Comparison of ENCODE assay signal across 23 cellular contexts in the genomic region with DNA sequence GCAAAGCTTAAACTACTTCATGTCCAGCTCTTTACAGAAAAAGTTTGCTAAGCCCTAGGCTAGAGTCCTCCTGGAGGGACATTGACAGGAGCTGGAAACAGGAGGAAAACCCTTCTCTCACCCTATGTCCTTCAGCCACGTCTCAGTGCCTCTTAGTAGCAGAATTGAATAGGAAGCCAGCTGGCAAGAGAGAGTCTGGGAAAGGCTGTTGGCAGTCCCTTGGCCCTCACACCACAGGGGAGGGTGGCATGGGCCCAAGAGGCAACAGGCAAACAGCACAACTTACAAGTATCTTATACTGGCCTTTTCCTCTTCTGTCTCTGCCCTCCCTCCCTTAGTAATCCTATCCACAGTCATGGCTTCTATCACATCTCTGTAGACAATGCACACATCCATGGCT. TPM values are rescaled to one million over a fixed set of nuclear protein-coding genes. Genes with fewer than 3 reads are reported as not detected.
DNase-seq lines count a peak whose midpoint lies in the region; ATAC-seq, FAIRE-seq and TF ChIP-seq lines count a peak whose summit lies in the region.
"Had no signal": no experiment of that assay in that cellular context is flagged by ENCODE, and none has a peak within 500 bp of the region (broad histone marks: within the 10 kb centered on the region; RNA-seq: fewer than 3 reads in every experiment).

No MANE protein-coding gene starts in this region.

- no peak for TF ChIP-seq RAD21 in HepG2 (CRISPR knock-in tag; IDR thresholded peaks at IDR 0.05)

- H3K9me3 ChIP-seq in HepG2 (ENCODE audit: low read length), result no peaks in the 10 kb centered on the region
- H3K9me3 ChIP-seq in kidney (ENCODE audit: control insufficient read depth in 1 of 2, low read length in 2 of 2), result no peaks in the 10 kb centered on the region
- H3K9me3 ChIP-seq: HAP-1, left lung, psoas muscle had no signal

- H3K36me3 Mint-ChIP-seq in activated T-helper 17 cell treated with anti-CD3 and anti-CD28 coated beads, Interleukin-2, amount 50 U/mL, for 72 hours (ENCODE audit: low read depth), result no peaks in the 10 kb centered on the region

- H3K9ac ChIP-seq in HepG2 (ENCODE audit: insufficient read depth, low read depth, low read length) (no peak overlapping the region), kidney (ENCODE audit: low read length in 2 of 2) (no peak overlapping the region)
- H3K9ac ChIP-seq: BLaER1 had no signal

- no peak for TF ChIP-seq POLR2A in HepG2 (IDR thresholded peaks at IDR 0.05; ENCODE audit: insufficient read depth in 1 of 2, low read depth in 2 of 2, low read length in 2 of 2)

- H4K20me1 ChIP-seq in HepG2 (ENCODE audit: insufficient read depth, low read length), result no peaks in the 10 kb centered on the region
- H4K20me1 ChIP-seq: BLaER1 had no signal

- H3K36me3 ChIP-seq in HepG2 (replicated peaks in 1 of 2; ENCODE audit: control insufficient read depth in 1 of 2, insufficient read depth in 2 of 2, low read length in 2 of 2) (no peaks in the 10 kb centered on the region), kidney (ENCODE audit: control insufficient read depth in 1 of 2, insufficient read depth in 2 of 2, low read length in 2 of 2) (no peaks in the 10 kb centered on the region)
- H3K36me3 ChIP-seq: BLaER1, HAP-1, left lung had no signal

- CTCF ChIA-PET in HepG2 (lab: Yijun Ruan, JAX; ENCODE audit: low intra/inter-chr PET ratio, low total read pairs), result no interaction called here

- no peaks in the 10 kb centered on the region for H3K79me2 ChIP-seq in HepG2 (ENCODE audit: insufficient read depth, low read length)

- H3K4me1 Mint-ChIP-seq in activated T-helper 17 cell treated with anti-CD3 and anti-CD28 coated beads, Interleukin-2, amount 50 U/mL, for 72 hours, result peaks cover 30% of the 10 kb centered on the region

- intact Hi-C loops in Right ventricle myocardium superior (cut with DNase I), result no loop called here
- intact Hi-C loops in cardiac septum (cut with DNase I), result no loop called here
- intact Hi-C loops in HepG2 (cut with micrococcal nuclease; ENCODE audit: unreplicated experiment), result no loop called here
- intact Hi-C loops in kidney (cut with DNase I), result no loop called here

- in situ Hi-C loops in HepG2 (cut with HindIII; ENCODE audit: extremely low pct_ligation_motif_present, low pct_unique_long_range_greater_than_20kb), result no loop called here

- H3K4me1 ChIP-seq in HepG2 (ENCODE audit: insufficient read depth, low read length), result peaks cover 88% of the 10 kb centered on the region
- H3K4me1 ChIP-seq in kidney (ENCODE audit: control insufficient read depth in 1 of 2, insufficient read depth in 1 of 2, low read depth in 1 of 2, low read length in 2 of 2), result no peaks in the 10 kb centered on the region
- H3K4me1 ChIP-seq: HAP-1, left lung, psoas muscle had no signal

- H3K27me3 Mint-ChIP-seq in activated T-helper 17 cell treated with anti-CD3 and anti-CD28 coated beads, Interleukin-2, amount 50 U/mL, for 72 hours, result no peaks in the 10 kb centered on the region
- H3K27me3 Mint-ChIP-seq: activated CD4-positive, alpha-beta T cell treated with anti-CD3 and anti-CD28 coated beads, Interleukin-2, amount 10 ng/mL, durations not matched to agents 24 days and 14 days had no signal

- TF ChIP-seq EP300 in HepG2 (IDR thresholded peaks at IDR 0.05; ENCODE audit: low read depth in 2 of 2, low read length in 2 of 2) (no peak), HepG2 (CRISPR knock-in tag; IDR thresholded peaks at IDR 0.05; ENCODE audit: borderline replicate concordance) (no peak)

- peak overlapping the region; percentile 89 for H3K27ac ChIP-seq in HepG2 (ENCODE audit: extremely low read length, insufficient read depth, low read length)
- H3K27ac ChIP-seq in kidney (ENCODE audit: low read depth in 2 of 2, low read length in 2 of 2), result no peak overlapping the region
- H3K27ac ChIP-seq: BLaER1, left lung, psoas muscle, VCaP had no signal

- ATAC-seq in Right ventricle myocardium superior (ENCODE audit: poor library complexity), result peak; percentile 85
- no peak for ATAC-seq in activated T-helper 17 cell treated with anti-CD3 and anti-CD28 coated beads, Interleukin-2, amount 50 U/mL, for 72 hours (replicated peaks)
- no peak for ATAC-seq in HepG2
- ATAC-seq: left lung, psoas muscle had no signal

- H2AFZ ChIP-seq in HepG2 (ENCODE audit: low read length), result no peak overlapping the region

- POLR2A ChIA-PET in HepG2 (lab: Yijun Ruan, JAX), result interaction anchor here (0.7 to 14.7 kb wide), 7 partner anchors 7 to 632 kb away, joined by 3 to 1105 read pairs (median 8); a partner anchor contains a TSS

- DNase-seq in Right ventricle myocardium superior, result peak; percentile 64
- no peak for DNase-seq in cardiac septum (ENCODE audit: low spot score)
- DNase-seq in HepG2 (ENCODE audit: low spot score), result no peak
- no peak for DNase-seq in kidney
- no peak for DNase-seq in mucosa of gallbladder (ENCODE audit: low spot score)
- no peak for DNase-seq in GF-D8 (lab: John Stamatoyannopoulos, UW)
- DNase-seq: ACHN; activated CD4-positive, alpha-beta T cell treated with anti-CD3 and anti-CD28 coated beads, Interleukin-2, amount 10 ng/mL, durations not matched to agents 24 days and 14 days; activated naive CD8-positive, alpha-beta T cell treated with anti-CD3 and anti-CD28 coated beads, Interleukin-2, amount 10 ng/mL, durations not matched to agents 7 days and 5 days; cerebellar nuclear complex; left lung; midbrain; MV-4-11; NCI-H1694; NCI-H2171; psoas muscle had no signal

- BruUV-seq in HepG2 (replicated peaks; lab: Mats Ljungman, UMichigan), result no TSS peak

- no peak overlapping the region for H3K4me3 ChIP-seq in HepG2 (replicated peaks in 1 of 3; ENCODE audit: insufficient read depth in 1 of 3, low read depth in 2 of 3, low read length in 3 of 3)
- no peak overlapping the region for H3K4me3 ChIP-seq in kidney (ENCODE audit: low read length in 2 of 2)
- H3K4me3 ChIP-seq: BLaER1, HAP-1, left lung, psoas muscle had no signal

- no peaks in the 10 kb centered on the region for H3K27me3 ChIP-seq in HepG2 (ENCODE audit: control insufficient read depth in 1 of 2, insufficient read depth in 2 of 2, low read length in 2 of 2)
- H3K27me3 ChIP-seq: BLaER1, left lung had no signal

- H3K4me2 ChIP-seq in HepG2 (ENCODE audit: low read depth, low read length), result peak overlapping the region; percentile 86
- H3K4me2 ChIP-seq: BLaER1 had no signal

- H3K9me3 Mint-ChIP-seq in activated T-helper 17 cell treated with anti-CD3 and anti-CD28 coated beads, Interleukin-2, amount 50 U/mL, for 72 hours, result peaks cover 6% of the 10 kb centered on the region

- peak overlapping the region; percentile 54 for H3K4me3 Mint-ChIP-seq in activated T-helper 17 cell treated with anti-CD3 and anti-CD28 coated beads, Interleukin-2, amount 50 U/mL, for 72 hours
- H3K4me3 Mint-ChIP-seq: activated CD4-positive, alpha-beta T cell treated with anti-CD3 and anti-CD28 coated beads, Interleukin-2, amount 10 ng/mL, durations not matched to agents 24 days and 14 days; T-helper 2 cell treated with Interferon-gamma antibody and Interleukin-4, amounts not matched to agents 5 μg/mL and 100 μg/mL, for 36 hours had no signal

- 93% methylated on average over 1 of the region's 1 CpG for WGBS in HepG2 (ENCODE audit: low lambda C conversion rate)

- peak overlapping the region; percentile 66 for H3K27ac Mint-ChIP-seq in activated T-helper 17 cell treated with anti-CD3 and anti-CD28 coated beads, Interleukin-2, amount 50 U/mL, for 72 hours

- TF ChIP-seq CTCF in HepG2 (CRISPR knock-in tag; IDR thresholded peaks at IDR 0.05) (no peak), kidney (IDR thresholded peaks at IDR 0.05; ENCODE audit: borderline replicate concordance, extremely low read depth, insufficient read depth) (no peak)

- FAIRE-seq in HepG2 (lab: Jason Lieb, UNC), result no peak
- no peak for FAIRE-seq in kidney (lab: Jason Lieb, UNC)
- FAIRE-seq: GM12892 had no signal

RNA-seq across cellular contexts. Expression of a gene that starts 27.7 kb away (rescaled TPM):
- total RNA-seq in Right ventricle myocardium superior, result not detected
- total RNA-seq in cardiac septum, result 0.27 TPM
- total RNA-seq in activated T-helper 17 cell treated with anti-CD3 and anti-CD28 coated beads, Interleukin-2, amount 50 U/mL, for 72 hours, result 10 to 100 TPM in 1 of 2 donors, 1 to 10 TPM in 1; 7.9 to 17.7 TPM
- 2,867 and 3,021 TPM in 2 replicates for total RNA-seq in HepG2 (2016; rRNA removed; fragmentation: Illumina TruSeq; extraction: Trizol)
- total RNA-seq in HepG2 (2016; cell fraction: cytosol; rRNA removed; fragmentation: Illumina TruSeq; extraction: Trizol; ENCODE audit: low read depth), result 582 and 659 TPM in 2 replicates
- 2,776 and 3,102 TPM in 2 replicates for total RNA-seq in HepG2 (2016; cell fraction: insoluble cytoplasmic fraction; rRNA removed; fragmentation: Illumina TruSeq; extraction: Trizol)
- total RNA-seq in HepG2 (2016; cell fraction: membrane; rRNA removed; fragmentation: Illumina TruSeq; extraction: Trizol), result 925 and 1,194 TPM in 2 replicates
- 2,259 and 2,462 TPM in 2 replicates for total RNA-seq in HepG2 (2016; cell fraction: nucleus; rRNA removed; fragmentation: Illumina TruSeq; extraction: Trizol)
- polyA plus RNA-seq in HepG2 (2011; rRNA removed), result 1,596 and 1,621 TPM in 2 replicates
- 1,194 and 1,328 TPM in 2 replicates for polyA plus RNA-seq in HepG2 (2011; cell fraction: cytosol; rRNA removed)
- 2,740 and 3,322 TPM in 2 replicates for polyA plus RNA-seq in HepG2 (2011; cell fraction: nucleus; rRNA removed)
- polyA plus RNA-seq in HepG2 (2012), result 740 and 1,093 TPM in 2 replicates
- polyA plus RNA-seq in HepG2 (2016; cell fraction: cytosol; fragmentation: Illumina TruSeq; extraction: Trizol; ENCODE audit: low read depth), result 288 and 375 TPM in 2 replicates
- polyA plus RNA-seq in HepG2 (2016; cell fraction: insoluble cytoplasmic fraction; fragmentation: Illumina TruSeq; extraction: Trizol; ENCODE audit: low read depth), result 2,577 and 2,685 TPM in 2 replicates
- polyA plus RNA-seq in HepG2 (2016; cell fraction: membrane; fragmentation: Illumina TruSeq; extraction: Trizol; ENCODE audit: low read depth), result 518 and 720 TPM in 2 replicates
- 3,957 and 4,035 TPM in 2 replicates for polyA plus RNA-seq in HepG2 (2016; cell fraction: nucleus; fragmentation: Illumina TruSeq; extraction: Trizol; ENCODE audit: insufficient read depth, low read depth)
- polyA minus RNA-seq in HepG2 (2011; rRNA and poly(A)+ RNA removed; ENCODE audit: low replicate concordance), result 4.9 and 1,419 TPM in 2 replicates
- 390 and 391 TPM in 2 replicates for polyA minus RNA-seq in HepG2 (2011; cell fraction: cytosol; rRNA and poly(A)+ RNA removed)
- polyA minus RNA-seq in HepG2 (2011; cell fraction: nucleus; rRNA and poly(A)+ RNA removed), result 1,540 and 1,882 TPM in 2 replicates
- total RNA-seq in kidney, result 0.31 TPM
- polyA plus RNA-seq in kidney (ENCODE audit: insufficient read depth, low read depth, low replicate concordance), result 2.4 TPM
- 0.43 TPM for total RNA-seq in mucosa of gallbladder
- total RNA-seq: skeletal muscle tissue had no signal

RNA-seq across cellular contexts. Expression of a gene that starts 29.9 kb away (rescaled TPM):
- 0.13 TPM for total RNA-seq in Right ventricle myocardium superior
- total RNA-seq in cardiac septum, result 0.19 TPM
- total RNA-seq in activated T-helper 17 cell treated with anti-CD3 and anti-CD28 coated beads, Interleukin-2, amount 50 U/mL, for 72 hours, result not detected
- 0.14 and 0.22 TPM in 2 replicates for total RNA-seq in HepG2 (2016; rRNA removed; fragmentation: Illumina TruSeq; extraction: Trizol)
- total RNA-seq in HepG2 (2016; cell fraction: cytosol; rRNA removed; fragmentation: Illumina TruSeq; extraction: Trizol; ENCODE audit: low read depth), result 0.10 TPM in 1 of 2 replicates, not detected in the other
- 0.13 and 0.15 TPM in 2 replicates for total RNA-seq in HepG2 (2016; cell fraction: insoluble cytoplasmic fraction; rRNA removed; fragmentation: Illumina TruSeq; extraction: Trizol)
- 0.10 and 0.22 TPM in 2 replicates for total RNA-seq in HepG2 (2016; cell fraction: membrane; rRNA removed; fragmentation: Illumina TruSeq; extraction: Trizol)
- 0.12 and 0.44 TPM in 2 replicates for total RNA-seq in HepG2 (2016; cell fraction: nucleus; rRNA removed; fragmentation: Illumina TruSeq; extraction: Trizol)
- polyA plus RNA-seq in HepG2 (2011; rRNA removed), result 0.08 and 0.16 TPM in 2 replicates
- polyA plus RNA-seq in HepG2 (2011; cell fraction: cytosol; rRNA removed), result 0.15 and 0.18 TPM in 2 replicates
- 1.1 TPM in 2 replicates for polyA plus RNA-seq in HepG2 (2011; cell fraction: nucleus; rRNA removed)
- 0.16 and 0.54 TPM in 2 replicates for polyA plus RNA-seq in HepG2 (2012)
- 0.05 and 0.10 TPM in 2 replicates for polyA plus RNA-seq in HepG2 (2016; cell fraction: cytosol; fragmentation: Illumina TruSeq; extraction: Trizol; ENCODE audit: low read depth)
- polyA plus RNA-seq in HepG2 (2016; cell fraction: insoluble cytoplasmic fraction; fragmentation: Illumina TruSeq; extraction: Trizol; ENCODE audit: low read depth), result 0.22 and 0.33 TPM in 2 replicates
- polyA plus RNA-seq in HepG2 (2016; cell fraction: membrane; fragmentation: Illumina TruSeq; extraction: Trizol; ENCODE audit: low read depth), result 0.10 and 0.17 TPM in 2 replicates
- polyA plus RNA-seq in HepG2 (2016; cell fraction: nucleus; fragmentation: Illumina TruSeq; extraction: Trizol; ENCODE audit: insufficient read depth, low read depth), result 0.42 and 0.55 TPM in 2 replicates
- polyA minus RNA-seq in HepG2 (2011; rRNA and poly(A)+ RNA removed; ENCODE audit: low replicate concordance), result 0.18 TPM in 1 of 2 replicates, not detected in the other
- polyA minus RNA-seq in HepG2 (2011; cell fraction: cytosol; rRNA and poly(A)+ RNA removed), result 0.35 TPM in 1 of 2 replicates, not detected in the other
- polyA minus RNA-seq in HepG2 (2011; cell fraction: nucleus; rRNA and poly(A)+ RNA removed), result 0.13 and 0.25 TPM in 2 replicates
- total RNA-seq in kidney, result 7.0 TPM
- polyA plus RNA-seq in kidney (ENCODE audit: insufficient read depth, low read depth, low replicate concordance), result 3.6 TPM
- total RNA-seq in mucosa of gallbladder, result 1.2 TPM
- total RNA-seq: activated CD4-positive, alpha-beta T cell treated with anti-CD3 and anti-CD28 coated beads, Interleukin-2, amount 10 ng/mL, durations not matched to agents 24 days and 14 days; activated naive CD8-positive, alpha-beta T cell treated with anti-CD3 and anti-CD28 coated beads, Interleukin-2, amount 10 ng/mL, durations not matched to agents 7 days and 5 days had no signal

RNA-seq across cellular contexts. Expression of a gene that starts 40.9 kb away (rescaled TPM):
- 10.7 TPM for total RNA-seq in Right ventricle myocardium superior
- total RNA-seq in cardiac septum, result 12.8 TPM
- 100 to 1,000 TPM; 199 to 312 TPM for total RNA-seq in activated T-helper 17 cell treated with anti-CD3 and anti-CD28 coated beads, Interleukin-2, amount 50 U/mL, for 72 hours
- 39.4 and 96.9 TPM in 2 replicates for total RNA-seq in HepG2 (2016; rRNA removed; fragmentation: Illumina TruSeq; extraction: Trizol)
- 27.1 and 29.2 TPM in 2 replicates for total RNA-seq in HepG2 (2016; cell fraction: cytosol; rRNA removed; fragmentation: Illumina TruSeq; extraction: Trizol; ENCODE audit: low read depth)
- 43.1 and 100 TPM in 2 replicates for total RNA-seq in HepG2 (2016; cell fraction: insoluble cytoplasmic fraction; rRNA removed; fragmentation: Illumina TruSeq; extraction: Trizol)
- total RNA-seq in HepG2 (2016; cell fraction: membrane; rRNA removed; fragmentation: Illumina TruSeq; extraction: Trizol), result 15.6 and 15.9 TPM in 2 replicates
- 143 and 149 TPM in 2 replicates for total RNA-seq in HepG2 (2016; cell fraction: nucleus; rRNA removed; fragmentation: Illumina TruSeq; extraction: Trizol)
- 611 and 685 TPM in 2 replicates for polyA plus RNA-seq in HepG2 (2011; rRNA removed)
- polyA plus RNA-seq in HepG2 (2011; cell fraction: cytosol; rRNA removed), result 118 and 170 TPM in 2 replicates
- polyA plus RNA-seq in HepG2 (2011; cell fraction: nucleus; rRNA removed), result 4,733 and 5,679 TPM in 2 replicates
- polyA plus RNA-seq in HepG2 (2012), result 202 and 318 TPM in 2 replicates
- 12.6 and 13.8 TPM in 2 replicates for polyA plus RNA-seq in HepG2 (2016; cell fraction: cytosol; fragmentation: Illumina TruSeq; extraction: Trizol; ENCODE audit: low read depth)
- 49.4 and 63.1 TPM in 2 replicates for polyA plus RNA-seq in HepG2 (2016; cell fraction: insoluble cytoplasmic fraction; fragmentation: Illumina TruSeq; extraction: Trizol; ENCODE audit: low read depth)
- 18.9 and 19.4 TPM in 2 replicates for polyA plus RNA-seq in HepG2 (2016; cell fraction: membrane; fragmentation: Illumina TruSeq; extraction: Trizol; ENCODE audit: low read depth)
- polyA plus RNA-seq in HepG2 (2016; cell fraction: nucleus; fragmentation: Illumina TruSeq; extraction: Trizol; ENCODE audit: insufficient read depth, low read depth), result 559 and 594 TPM in 2 replicates
- polyA minus RNA-seq in HepG2 (2011; rRNA and poly(A)+ RNA removed; ENCODE audit: low replicate concordance), result 166 and 365 TPM in 2 replicates
- 55.5 and 58.2 TPM in 2 replicates for polyA minus RNA-seq in HepG2 (2011; cell fraction: cytosol; rRNA and poly(A)+ RNA removed)
- 527 and 596 TPM in 2 replicates for polyA minus RNA-seq in HepG2 (2011; cell fraction: nucleus; rRNA and poly(A)+ RNA removed)
- 123 TPM for total RNA-seq in kidney
- 56.7 TPM for polyA plus RNA-seq in kidney (ENCODE audit: insufficient read depth, low read depth, low replicate concordance)
- 294 TPM for total RNA-seq in mucosa of gallbladder

RNA-seq across cellular contexts. Expression of a gene that starts 52.4 kb away (rescaled TPM):
- total RNA-seq in Right ventricle myocardium superior (15.4 TPM), cardiac septum (17.5 TPM), HepG2 (2016; rRNA removed; fragmentation: Illumina TruSeq; extraction: Trizol) (7.1 and 7.4 TPM in 2 replicates), kidney (24.4 TPM), mucosa of gallbladder (29.1 TPM)
- 1 to 10 TPM; 7.3 to 8.7 TPM for total RNA-seq in activated T-helper 17 cell treated with anti-CD3 and anti-CD28 coated beads, Interleukin-2, amount 50 U/mL, for 72 hours
- total RNA-seq in HepG2 (2016; cell fraction: cytosol; rRNA removed; fragmentation: Illumina TruSeq; extraction: Trizol; ENCODE audit: low read depth), result 6.0 and 6.1 TPM in 2 replicates
- total RNA-seq in HepG2 (2016; cell fraction: insoluble cytoplasmic fraction; rRNA removed; fragmentation: Illumina TruSeq; extraction: Trizol), result 7.7 and 8.0 TPM in 2 replicates
- 12.8 and 13.3 TPM in 2 replicates for total RNA-seq in HepG2 (2016; cell fraction: membrane; rRNA removed; fragmentation: Illumina TruSeq; extraction: Trizol)
- total RNA-seq in HepG2 (2016; cell fraction: nucleus; rRNA removed; fragmentation: Illumina TruSeq; extraction: Trizol), result 5.8 and 5.9 TPM in 2 replicates
- polyA plus RNA-seq in HepG2 (2011; rRNA removed) (8.2 and 8.7 TPM in 2 replicates), kidney (ENCODE audit: insufficient read depth, low read depth, low replicate concordance) (38.4 TPM)
- polyA plus RNA-seq in HepG2 (2011; cell fraction: cytosol; rRNA removed), result 3.6 and 5.0 TPM in 2 replicates
- 11.3 and 17.7 TPM in 2 replicates for polyA plus RNA-seq in HepG2 (2011; cell fraction: nucleus; rRNA removed)
- polyA plus RNA-seq in HepG2 (2012), result 3.9 and 4.2 TPM in 2 replicates
- 14.5 and 18.4 TPM in 2 replicates for polyA plus RNA-seq in HepG2 (2016; cell fraction: cytosol; fragmentation: Illumina TruSeq; extraction: Trizol; ENCODE audit: low read depth)
- 11.7 and 13.4 TPM in 2 replicates for polyA plus RNA-seq in HepG2 (2016; cell fraction: insoluble cytoplasmic fraction; fragmentation: Illumina TruSeq; extraction: Trizol; ENCODE audit: low read depth)
- 18.6 and 20.0 TPM in 2 replicates for polyA plus RNA-seq in HepG2 (2016; cell fraction: membrane; fragmentation: Illumina TruSeq; extraction: Trizol; ENCODE audit: low read depth)
- 11.0 and 11.3 TPM in 2 replicates for polyA plus RNA-seq in HepG2 (2016; cell fraction: nucleus; fragmentation: Illumina TruSeq; extraction: Trizol; ENCODE audit: insufficient read depth, low read depth)
- 10.0 and 22.9 TPM in 2 replicates for polyA minus RNA-seq in HepG2 (2011; rRNA and poly(A)+ RNA removed; ENCODE audit: low replicate concordance)
- 2.5 and 3.6 TPM in 2 replicates for polyA minus RNA-seq in HepG2 (2011; cell fraction: cytosol; rRNA and poly(A)+ RNA removed)
- polyA minus RNA-seq in HepG2 (2011; cell fraction: nucleus; rRNA and poly(A)+ RNA removed), result 6.8 and 7.2 TPM in 2 replicates

RNA-seq across cellular contexts. Expression of a gene that starts 56.9 kb away (rescaled TPM):
- total RNA-seq in Right ventricle myocardium superior (0.97 TPM), cardiac septum (1.3 TPM), HepG2 (2016; rRNA removed; fragmentation: Illumina TruSeq; extraction: Trizol) (0.44 and 0.49 TPM in 2 replicates), kidney (4.9 TPM), mucosa of gallbladder (12.5 TPM)
- total RNA-seq in activated T-helper 17 cell treated with anti-CD3 and anti-CD28 coated beads, Interleukin-2, amount 50 U/mL, for 72 hours, result 1 to 10 TPM; 2.1 to 2.3 TPM
- total RNA-seq in HepG2 (2016; cell fraction: cytosol; rRNA removed; fragmentation: Illumina TruSeq; extraction: Trizol; ENCODE audit: low read depth), result 0.81 and 0.88 TPM in 2 replicates
- total RNA-seq in HepG2 (2016; cell fraction: insoluble cytoplasmic fraction; rRNA removed; fragmentation: Illumina TruSeq; extraction: Trizol), result 0.39 and 0.40 TPM in 2 replicates
- total RNA-seq in HepG2 (2016; cell fraction: membrane; rRNA removed; fragmentation: Illumina TruSeq; extraction: Trizol), result 0.49 and 0.62 TPM in 2 replicates
- 0.78 and 1.1 TPM in 2 replicates for total RNA-seq in HepG2 (2016; cell fraction: nucleus; rRNA removed; fragmentation: Illumina TruSeq; extraction: Trizol)
- polyA plus RNA-seq in HepG2 (2011; rRNA removed) (0.17 and 0.24 TPM in 2 replicates), kidney (ENCODE audit: insufficient read depth, low read depth, low replicate concordance) (6.1 TPM)
- 0.04 and 0.22 TPM in 2 replicates for polyA plus RNA-seq in HepG2 (2011; cell fraction: cytosol; rRNA removed)
- polyA plus RNA-seq in HepG2 (2011; cell fraction: nucleus; rRNA removed), result 1.2 and 1.4 TPM in 2 replicates
- 0.92 and 0.93 TPM in 2 replicates for polyA plus RNA-seq in HepG2 (2012)
- polyA plus RNA-seq in HepG2 (2016; cell fraction: cytosol; fragmentation: Illumina TruSeq; extraction: Trizol; ENCODE audit: low read depth), result 0.29 TPM in 2 replicates
- 0.53 and 0.73 TPM in 2 replicates for polyA plus RNA-seq in HepG2 (2016; cell fraction: insoluble cytoplasmic fraction; fragmentation: Illumina TruSeq; extraction: Trizol; ENCODE audit: low read depth)
- polyA plus RNA-seq in HepG2 (2016; cell fraction: membrane; fragmentation: Illumina TruSeq; extraction: Trizol; ENCODE audit: low read depth), result 0.19 and 0.22 TPM in 2 replicates
- polyA plus RNA-seq in HepG2 (2016; cell fraction: nucleus; fragmentation: Illumina TruSeq; extraction: Trizol; ENCODE audit: insufficient read depth, low read depth), result 0.79 and 1.2 TPM in 2 replicates
- 0.21 and 1.7 TPM in 2 replicates for polyA minus RNA-seq in HepG2 (2011; rRNA and poly(A)+ RNA removed; ENCODE audit: low replicate concordance)
- 0.26 and 1.6 TPM in 2 replicates for polyA minus RNA-seq in HepG2 (2011; cell fraction: cytosol; rRNA and poly(A)+ RNA removed)
- 1.7 and 2.2 TPM in 2 replicates for polyA minus RNA-seq in HepG2 (2011; cell fraction: nucleus; rRNA and poly(A)+ RNA removed)
- total RNA-seq: skeletal muscle tissue had no signal

Comparison
In these comparisons a context has a peak if more than half of its experiments do, and no peak if none do; other contexts are left out.
1. RNA of a gene that starts 27.7 kb away (total RNA-seq): 582 to 3,102 TPM in HepG2; 7.9 to 17.7 TPM in activated T-helper 17 cell treated with anti-CD3 and anti-CD28 coated beads, Interleukin-2, amount 50 U/mL, for 72 hours, 0.43 TPM in mucosa of gallbladder (single experiment), 0.31 TPM in kidney (single experiment), 0.27 TPM in cardiac septum (single experiment) and not detected in Right ventricle myocardium superior (single experiment); every median in the first group is over 10 times any median in the second.